ENCODE assay signal across 8 cellular contexts in genomic region chr19:43432866-43433673, GRCh38. TPM values are rescaled to one million over a fixed set of nuclear protein-coding genes. Genes with fewer than 3 reads are reported as not detected.
DNase-seq lines count a peak whose midpoint lies in the region; ATAC-seq lines count a peak whose summit lies in the region.

No MANE protein-coding gene starts in this region.

- no peaks in the 10 kb centered on the region for H3K9me3 Mint-ChIP-seq in T-cell
- H3K9me3 Mint-ChIP-seq in stimulated activated memory B cell treated with anti-CD40 and anti-IgM and Interleukin-4, amounts not matched to agents 10 μg/mL and 1 μg/mL and 100 μg/mL, for 72 hours, result peaks cover 2% of the 10 kb centered on the region

- CTCF ChIA-PET in T-cell (lab: Charles Lee), result interaction anchor here (0.6 to 2.3 kb wide), 19 partner anchors 10 to 993 kb away, joined by 3 to 48 read pairs (median 4); partner anchors contain the start of gene ZNF575 (in 1 of the 2)

- peak overlapping the region; percentile 8 to 36 for H3K27ac Mint-ChIP-seq in T-cell
- no peak overlapping the region for H3K27ac Mint-ChIP-seq in stimulated activated memory B cell treated with anti-CD40 and anti-IgM and Interleukin-4, amounts not matched to agents 10 μg/mL and 1 μg/mL and 100 μg/mL, for 72 hours

- peak; percentile 85 for DNase-seq in GM03348 (ENCODE audit: low spot score)
- DNase-seq in M059J (ENCODE audit: low read depth), result peak; percentile 69
- DNase-seq in T-cell, result peak; percentile 30 to 77 (median 64)
- peak; percentile 8 for DNase-seq in activated naive CD8-positive, alpha-beta T cell treated with anti-CD3 and anti-CD28 coated beads, Interleukin-2, amount 50 U/mL, for 16 hours (ENCODE audit: low read depth, low spot score)
- peak; percentile 72 for DNase-seq in hepatic stellate cell (ENCODE audit: low spot score)
- peak; percentile 49 to 56 for DNase-seq in stimulated activated CD4-positive, alpha-beta T cell treated with anti-CD3 and anti-CD28 coated beads, Interleukin-15, amount 100 ng/mL, for 48 hours (ENCODE audit: low read depth in 2 of 2)
- no peak for DNase-seq in KG1 (lab: John Stamatoyannopoulos, UW)

- H3K4me1 Mint-ChIP-seq in T-cell, result peaks cover 37 to 53% (median 45%) of the 10 kb centered on the region in 3 donors
- peaks cover 36% of the 10 kb centered on the region for H3K4me1 Mint-ChIP-seq in stimulated activated memory B cell treated with anti-CD40 and anti-IgM and Interleukin-4, amounts not matched to agents 10 μg/mL and 1 μg/mL and 100 μg/mL, for 72 hours

- ATAC-seq in T-cell (replicated peaks in 1 of 4), result peak; percentile 91 to 97 (median 95)
- no peak for ATAC-seq in stimulated activated memory B cell treated with anti-CD40 and anti-IgM and Interleukin-4, amounts not matched to agents 10 μg/mL and 1 μg/mL and 100 μg/mL, for 72 hours

- POLR2A ChIA-PET in T-cell (lab: Charles Lee), result interaction anchor here (0.6 to 0.7 kb wide), 2 partner anchors 85 to 1720 kb away, joined by 3 to 4 read pairs; no protein-coding TSS in a partner anchor

- no peak overlapping the region for H3K4me3 Mint-ChIP-seq in T-cell
- H3K4me3 Mint-ChIP-seq in stimulated activated memory B cell treated with anti-CD40 and anti-IgM and Interleukin-4, amounts not matched to agents 10 μg/mL and 1 μg/mL and 100 μg/mL, for 72 hours, result no peak overlapping the region

- no peaks in the 10 kb centered on the region for H3K27me3 Mint-ChIP-seq in T-cell
- no peaks in the 10 kb centered on the region for H3K27me3 Mint-ChIP-seq in stimulated activated memory B cell treated with anti-CD40 and anti-IgM and Interleukin-4, amounts not matched to agents 10 μg/mL and 1 μg/mL and 100 μg/mL, for 72 hours

- no peaks in the 10 kb centered on the region for H3K36me3 Mint-ChIP-seq in T-cell
- no peaks in the 10 kb centered on the region for H3K36me3 Mint-ChIP-seq in stimulated activated memory B cell treated with anti-CD40 and anti-IgM and Interleukin-4, amounts not matched to agents 10 μg/mL and 1 μg/mL and 100 μg/mL, for 72 hours

RNA-seq across cellular contexts. Expression of gene TEX101, which starts 18.4 kb away (rescaled TPM):
- total RNA-seq in M059J (2014; rRNA removed; shearing (Covaris generic)), result not detected in 2 replicates
- total RNA-seq in T-cell, result not detected

RNA-seq across cellular contexts. Expression of gene LYPD3, which starts 32.3 kb away (rescaled TPM):
- total RNA-seq in M059J (2014; rRNA removed; shearing (Covaris generic)), result 0.27 and 0.34 TPM in 2 replicates
- total RNA-seq in T-cell, result 10 to 100 TPM in 2 of 5 donors, 1 to 10 TPM in 3; 2.8 to 24.0 (median 4.6) TPM
